2 cellular contexts compared by ENCODE assay signal in genomic region chr11:47711225-47711624, GRCh38.
TF ChIP-seq lines count a peak whose summit lies in the region.

No MANE protein-coding gene starts in this region.

TF ChIP-seq in GM23338, 12 proteins besides CTCF, POLR2A, EP300 and RAD21:
- TF ChIP-seq EZH2phosphoT487 (IDR thresholded peaks at IDR 0.05; ENCODE audit: unreplicated experiment) (no peak), CREB1 (CRISPR knock-in tag; IDR thresholded peaks at IDR 0.05; ENCODE audit: low read depth) (no peak), EZH2 (IDR thresholded peaks at IDR 0.05; ENCODE audit: low read depth, unreplicated experiment) (no peak), ZNF331 (CRISPR knock-in tag; IDR thresholded peaks at IDR 0.05; ENCODE audit: low read depth) (no peak), ZNF114 (CRISPR knock-in tag; IDR thresholded peaks at IDR 0.05) (no peak), POLR2AphosphoS5 (IDR thresholded peaks at IDR 0.05; ENCODE audit: low read depth) (no peak), NANOG (IDR thresholded peaks at IDR 0.05; ENCODE audit: borderline replicate concordance) (no peak), STAT1 (IDR thresholded peaks at IDR 0.05; ENCODE audit: unreplicated experiment) (no peak), JUNB (IDR thresholded peaks at IDR 0.05; ENCODE audit: unreplicated experiment) (no peak), ETS1 (IDR thresholded peaks at IDR 0.05) (no peak)
- TF ChIP-seq, protein P1, sequence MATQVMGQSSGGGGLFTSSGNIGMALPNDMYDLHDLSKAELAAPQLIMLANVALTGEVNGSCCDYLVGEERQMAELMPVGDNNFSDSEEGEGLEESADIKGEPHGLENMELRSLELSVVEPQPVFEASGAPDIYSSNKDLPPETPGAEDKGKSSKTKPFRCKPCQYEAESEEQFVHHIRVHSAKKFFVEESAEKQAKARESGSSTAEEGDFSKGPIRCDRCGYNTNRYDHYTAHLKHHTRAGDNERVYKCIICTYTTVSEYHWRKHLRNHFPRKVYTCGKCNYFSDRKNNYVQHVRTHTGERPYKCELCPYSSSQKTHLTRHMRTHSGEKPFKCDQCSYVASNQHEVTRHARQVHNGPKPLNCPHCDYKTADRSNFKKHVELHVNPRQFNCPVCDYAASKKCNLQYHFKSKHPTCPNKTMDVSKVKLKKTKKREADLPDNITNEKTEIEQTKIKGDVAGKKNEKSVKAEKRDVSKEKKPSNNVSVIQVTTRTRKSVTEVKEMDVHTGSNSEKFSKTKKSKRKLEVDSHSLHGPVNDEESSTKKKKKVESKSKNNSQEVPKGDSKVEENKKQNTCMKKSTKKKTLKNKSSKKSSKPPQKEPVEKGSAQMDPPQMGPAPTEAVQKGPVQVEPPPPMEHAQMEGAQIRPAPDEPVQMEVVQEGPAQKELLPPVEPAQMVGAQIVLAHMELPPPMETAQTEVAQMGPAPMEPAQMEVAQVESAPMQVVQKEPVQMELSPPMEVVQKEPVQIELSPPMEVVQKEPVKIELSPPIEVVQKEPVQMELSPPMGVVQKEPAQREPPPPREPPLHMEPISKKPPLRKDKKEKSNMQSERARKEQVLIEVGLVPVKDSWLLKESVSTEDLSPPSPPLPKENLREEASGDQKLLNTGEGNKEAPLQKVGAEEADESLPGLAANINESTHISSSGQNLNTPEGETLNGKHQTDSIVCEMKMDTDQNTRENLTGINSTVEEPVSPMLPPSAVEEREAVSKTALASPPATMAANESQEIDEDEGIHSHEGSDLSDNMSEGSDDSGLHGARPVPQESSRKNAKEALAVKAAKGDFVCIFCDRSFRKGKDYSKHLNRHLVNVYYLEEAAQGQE (IDR thresholded peaks at IDR 0.05; ENCODE audit: unreplicated experiment) = no peak
- TF ChIP-seq, protein P2, sequence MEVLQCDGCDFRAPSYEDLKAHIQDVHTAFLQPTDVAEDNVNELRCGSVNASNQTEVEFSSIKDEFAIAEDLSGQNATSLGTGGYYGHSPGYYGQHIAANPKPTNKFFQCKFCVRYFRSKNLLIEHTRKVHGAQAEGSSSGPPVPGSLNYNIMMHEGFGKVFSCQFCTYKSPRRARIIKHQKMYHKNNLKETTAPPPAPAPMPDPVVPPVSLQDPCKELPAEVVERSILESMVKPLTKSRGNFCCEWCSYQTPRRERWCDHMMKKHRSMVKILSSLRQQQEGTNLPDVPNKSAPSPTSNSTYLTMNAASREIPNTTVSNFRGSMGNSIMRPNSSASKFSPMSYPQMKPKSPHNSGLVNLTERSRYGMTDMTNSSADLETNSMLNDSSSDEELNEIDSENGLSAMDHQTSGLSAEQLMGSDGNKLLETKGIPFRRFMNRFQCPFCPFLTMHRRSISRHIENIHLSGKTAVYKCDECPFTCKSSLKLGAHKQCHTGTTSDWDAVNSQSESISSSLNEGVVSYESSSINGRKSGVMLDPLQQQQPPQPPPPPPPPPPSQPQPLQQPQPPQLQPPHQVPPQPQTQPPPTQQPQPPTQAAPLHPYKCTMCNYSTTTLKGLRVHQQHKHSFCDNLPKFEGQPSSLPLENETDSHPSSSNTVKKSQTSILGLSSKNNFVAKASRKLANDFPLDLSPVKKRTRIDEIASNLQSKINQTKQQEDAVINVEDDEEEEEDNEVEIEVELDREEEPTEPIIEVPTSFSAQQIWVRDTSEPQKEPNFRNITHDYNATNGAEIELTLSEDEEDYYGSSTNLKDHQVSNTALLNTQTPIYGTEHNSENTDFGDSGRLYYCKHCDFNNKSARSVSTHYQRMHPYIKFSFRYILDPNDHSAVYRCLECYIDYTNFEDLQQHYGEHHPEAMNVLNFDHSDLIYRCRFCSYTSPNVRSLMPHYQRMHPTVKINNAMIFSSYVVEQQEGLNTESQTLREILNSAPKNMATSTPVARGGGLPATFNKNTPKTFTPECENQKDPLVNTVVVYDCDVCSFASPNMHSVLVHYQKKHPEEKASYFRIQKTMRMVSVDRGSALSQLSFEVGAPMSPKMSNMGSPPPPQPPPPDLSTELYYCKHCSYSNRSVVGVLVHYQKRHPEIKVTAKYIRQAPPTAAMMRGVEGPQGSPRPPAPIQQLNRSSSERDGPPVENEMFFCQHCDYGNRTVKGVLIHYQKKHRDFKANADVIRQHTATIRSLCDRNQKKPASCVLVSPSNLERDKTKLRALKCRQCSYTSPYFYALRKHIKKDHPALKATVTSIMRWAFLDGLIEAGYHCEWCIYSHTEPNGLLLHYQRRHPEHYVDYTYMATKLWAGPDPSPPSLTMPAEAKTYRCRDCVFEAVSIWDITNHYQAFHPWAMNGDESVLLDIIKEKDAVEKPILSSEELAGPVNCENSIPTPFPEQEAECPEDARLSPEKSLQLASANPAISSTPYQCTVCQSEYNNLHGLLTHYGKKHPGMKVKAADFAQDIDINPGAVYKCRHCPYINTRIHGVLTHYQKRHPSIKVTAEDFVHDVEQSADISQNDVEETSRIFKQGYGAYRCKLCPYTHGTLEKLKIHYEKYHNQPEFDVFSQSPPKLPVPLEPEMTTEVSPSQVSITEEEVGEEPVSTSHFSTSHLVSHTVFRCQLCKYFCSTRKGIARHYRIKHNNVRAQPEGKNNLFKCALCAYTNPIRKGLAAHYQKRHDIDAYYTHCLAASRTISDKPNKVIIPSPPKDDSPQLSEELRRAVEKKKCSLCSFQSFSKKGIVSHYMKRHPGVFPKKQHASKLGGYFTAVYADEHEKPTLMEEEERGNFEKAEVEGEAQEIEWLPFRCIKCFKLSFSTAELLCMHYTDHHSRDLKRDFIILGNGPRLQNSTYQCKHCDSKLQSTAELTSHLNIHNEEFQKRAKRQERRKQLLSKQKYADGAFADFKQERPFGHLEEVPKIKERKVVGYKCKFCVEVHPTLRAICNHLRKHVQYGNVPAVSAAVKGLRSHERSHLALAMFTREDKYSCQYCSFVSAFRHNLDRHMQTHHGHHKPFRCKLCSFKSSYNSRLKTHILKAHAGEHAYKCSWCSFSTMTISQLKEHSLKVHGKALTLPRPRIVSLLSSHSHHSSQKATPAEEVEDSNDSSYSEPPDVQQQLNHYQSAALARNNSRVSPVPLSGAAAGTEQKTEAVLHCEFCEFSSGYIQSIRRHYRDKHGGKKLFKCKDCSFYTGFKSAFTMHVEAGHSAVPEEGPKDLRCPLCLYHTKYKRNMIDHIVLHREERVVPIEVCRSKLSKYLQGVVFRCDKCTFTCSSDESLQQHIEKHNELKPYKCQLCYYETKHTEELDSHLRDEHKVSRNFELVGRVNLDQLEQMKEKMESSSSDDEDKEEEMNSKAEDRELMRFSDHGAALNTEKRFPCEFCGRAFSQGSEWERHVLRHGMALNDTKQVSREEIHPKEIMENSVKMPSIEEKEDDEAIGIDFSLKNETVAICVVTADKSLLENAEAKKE (CRISPR knock-in tag; IDR thresholded peaks at IDR 0.05) = no peak

TF ChIP-seq in H1, 55 proteins besides CTCF, POLR2A, EP300 and RAD21:
- no peak for TF ChIP-seq FOSL1 (IDR thresholded peaks at IDR 0.05; ENCODE audit: insufficient read depth, low read depth, low read length)
- no peak for TF ChIP-seq TAF1 (IDR thresholded peaks at IDR 0.05; ENCODE audit: low read depth, low read length)
- no peak for TF ChIP-seq KDM5A (IDR thresholded peaks at IDR 0.05; ENCODE audit: low read length)
- no peak for TF ChIP-seq SRF (IDR thresholded peaks at IDR 0.05; ENCODE audit: low read depth, low read length)
- no peak for TF ChIP-seq MAFK (IDR thresholded peaks at IDR 0.05; ENCODE audit: low read depth, low read length)
- no peak for TF ChIP-seq CBX8 (IDR thresholded peaks at IDR 0.05; ENCODE audit: borderline replicate concordance, low read depth, low read length)
- no peak for TF ChIP-seq SIX5 (IDR thresholded peaks at IDR 0.05; ENCODE audit: low read depth, low read length)
- TF ChIP-seq SUZ12 (IDR thresholded peaks at IDR 0.05; ENCODE audit: low read length) = no peak
TF ChIP-seq in H1: peak in this region for 0.
